Comparison of ENCODE assay signal across 8 cellular contexts in the genomic region with DNA sequence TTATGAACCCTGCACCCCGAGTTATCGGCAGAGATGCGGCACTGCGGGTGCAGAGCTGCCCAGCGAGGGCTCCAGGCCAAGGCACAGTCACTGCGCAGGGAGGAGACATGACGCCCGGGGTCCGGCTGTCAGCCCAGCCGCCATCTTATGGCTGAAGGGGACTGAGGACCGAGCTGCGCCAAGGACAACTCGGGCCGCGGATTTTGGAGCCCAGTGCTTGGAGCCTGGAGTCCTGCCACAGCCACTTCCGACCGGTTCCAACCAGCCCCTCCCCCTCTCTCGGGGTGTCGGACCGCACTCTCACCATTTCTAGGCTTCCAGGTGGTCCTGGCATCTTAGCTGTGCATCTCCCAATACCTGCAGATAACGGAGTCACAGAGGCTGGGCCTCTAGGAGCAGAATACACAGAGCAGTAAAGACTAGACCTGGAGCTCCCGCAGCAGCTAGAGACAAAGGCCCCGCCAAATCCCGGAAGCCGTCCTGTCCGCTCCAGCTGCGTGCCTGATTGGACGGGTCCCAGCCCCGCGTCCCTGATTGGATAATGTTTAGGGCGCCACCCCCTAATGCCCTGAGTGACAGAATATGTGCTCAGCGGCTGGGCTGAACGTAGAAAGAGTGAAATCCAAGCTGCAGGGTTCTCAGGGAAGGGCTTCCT. TPM values are rescaled to one million over a fixed set of nuclear protein-coding genes. Genes with fewer than 3 reads are reported as not detected.
DNase-seq lines count a peak whose midpoint lies in the region; ATAC-seq and TF ChIP-seq lines count a peak whose summit lies in the region.

Gene ZNF680, minus strand, starts transcription at position 451 of the 655 bp plus-strand sequence. Its CDS starts 117 bp downstream, at position 334.

- peaks cover 23% of the 10 kb centered on the region for H3K36me3 Mint-ChIP-seq in activated B cell treated with CpG ODN at 0.5 μM for 24 hours (ENCODE audit: low read depth)

- H3K4me1 Mint-ChIP-seq in activated B cell treated with CpG ODN at 0.5 μM for 24 hours = peaks cover 28% of the 10 kb centered on the region

- intact Hi-C loops in activated B cell treated with CpG ODN at 0.5 μM for 24 hours (cut with micrococcal nuclease) = loop anchor here (1.0 to 10.0 kb wide), 7 partner anchors 104 to 812 kb away; partner anchors contain the start of genes ZNF107, ZNF138, ZNF273 and ZNF92

- no peaks in the 10 kb centered on the region for H3K27me3 Mint-ChIP-seq in activated B cell treated with CpG ODN at 0.5 μM for 24 hours

- TF ChIP-seq CTCF in activated B cell treated with CpG ODN at 0.5 μM for 24 hours (IDR thresholded peaks at IDR 0.05) = no peak

- H3K27ac Mint-ChIP-seq in activated B cell treated with CpG ODN at 0.5 μM for 24 hours = peak within 1 kb of the TSS; percentile 93

- POLR2A ChIA-PET in activated B cell treated with CpG ODN at 0.5 μM for 24 hours (lab: Charles Lee) = interaction anchor here (0.6 to 2.0 kb wide), 19 partner anchors 11 to 811 kb away, joined by 3 to 19 read pairs (median 6); partner anchors contain the start of genes ERV3-1, ZNF107, ZNF138 and ZNF273

- CTCF ChIA-PET in activated B cell treated with CpG ODN at 0.5 μM for 24 hours (lab: Charles Lee) = interaction anchor here (0.8 to 1.3 kb wide), 2 partner anchors 13 to 256 kb away, joined by 3 to 5 read pairs; no protein-coding TSS in a partner anchor

- H3K9me3 Mint-ChIP-seq in activated B cell treated with CpG ODN at 0.5 μM for 24 hours = no peaks in the 10 kb centered on the region

- DNase-seq in ACHN = peak; percentile 99
- peak; percentile 92 for DNase-seq in NCI-H2171 (lab: John Stamatoyannopoulos, UW)
- peak; percentile 75 for DNase-seq in activated B cell treated with CpG ODN at 0.5 μM for 24 hours
- peak; percentile 57 to 99 (median 94) for DNase-seq in caudate nucleus (lab: John Stamatoyannopoulos, UW)
- DNase-seq in iris pigment epithelial cell (ENCODE audit: low read depth) = peak; percentile 97
- peak; percentile 82 to 85 (median 83) for DNase-seq in stimulated activated CD4-positive, alpha-beta T cell treated with anti-CD3 and anti-CD28 coated beads, Interleukin-12 subunit alpha, Interleukin-12 subunit beta, amount 100 ng/mL, for 48 hours (ENCODE audit: low read depth in 2 of 3, low spot score in 1 of 3)

- ATAC-seq in GM18867 (IDR thresholded peaks at IDR 0.05; ENCODE audit: unreplicated experiment) (peak; percentile 99), HG03097 (IDR thresholded peaks at IDR 0.05; ENCODE audit: low FRiP score, unreplicated experiment) (peak; percentile 100), activated B cell treated with CpG ODN at 0.5 μM for 24 hours (ENCODE audit: low read depth) (peak; percentile 100)

- H3K4me3 Mint-ChIP-seq in activated B cell treated with CpG ODN at 0.5 μM for 24 hours = peak within 1 kb of the TSS; percentile 99

- peak within 1 kb of the TSS; percentile 76 for H3K27ac ChIP-seq in caudate nucleus (ENCODE audit: low read depth, low read length)

- in situ Hi-C loops in ACHN (cut with HindIII; ENCODE audit: low pct_ligation_motif_present, low pct_unique_long_range_greater_than_20kb, low sequenced_read_pairs) = no loop called here

RNA-seq across cellular contexts. Expression of gene ZNF680, which starts in this region (rescaled TPM):
- 17.1 and 22.0 TPM in 2 replicates for total RNA-seq in activated B cell treated with CpG ODN at 0.5 μM for 24 hours

Comparison
In these comparisons a context has a peak if more than half of its experiments do, and no peak if none do; other contexts are left out.
1. Peak in every context shown above with its lines: DNase-seq, ATAC-seq and H3K27ac ChIP-seq.